Comparison of ENCODE assay signal across 1 cellular context in the genomic region with DNA sequence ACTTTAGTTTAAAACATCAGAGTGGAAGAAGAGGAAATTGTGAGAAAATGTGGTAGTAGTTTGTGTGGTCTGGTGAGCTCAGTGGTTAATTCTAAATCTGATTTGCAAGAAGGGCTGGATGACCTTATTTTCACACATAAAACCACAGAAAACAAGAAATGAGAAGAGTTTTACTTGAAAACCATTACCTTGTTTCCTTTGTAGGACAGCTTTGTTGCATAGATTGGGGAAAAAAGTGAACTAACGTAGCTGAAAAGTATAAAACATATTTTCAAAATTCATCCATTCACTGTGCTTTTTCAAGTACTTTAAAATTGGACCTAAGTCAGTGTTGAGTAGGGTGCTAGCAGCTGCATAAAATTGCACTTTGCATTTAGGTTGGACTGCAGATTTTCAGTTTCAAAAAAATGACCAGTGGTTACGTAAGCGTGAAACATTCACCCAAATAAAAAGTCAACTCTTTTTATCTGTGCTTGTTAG.
TF ChIP-seq lines count a peak whose summit lies in the region.

No MANE protein-coding gene starts in this region.

TF ChIP-seq in SK-N-SH treated with all-trans-retinoic acid at 6 μM for 48 hours, 23 proteins besides CTCF, POLR2A, EP300 and RAD21 (continued from another document):
- TF ChIP-seq ISL1 (CRISPR knock-in tag; IDR thresholded peaks at IDR 0.05): no peak
- TF ChIP-seq, protein P1, sequence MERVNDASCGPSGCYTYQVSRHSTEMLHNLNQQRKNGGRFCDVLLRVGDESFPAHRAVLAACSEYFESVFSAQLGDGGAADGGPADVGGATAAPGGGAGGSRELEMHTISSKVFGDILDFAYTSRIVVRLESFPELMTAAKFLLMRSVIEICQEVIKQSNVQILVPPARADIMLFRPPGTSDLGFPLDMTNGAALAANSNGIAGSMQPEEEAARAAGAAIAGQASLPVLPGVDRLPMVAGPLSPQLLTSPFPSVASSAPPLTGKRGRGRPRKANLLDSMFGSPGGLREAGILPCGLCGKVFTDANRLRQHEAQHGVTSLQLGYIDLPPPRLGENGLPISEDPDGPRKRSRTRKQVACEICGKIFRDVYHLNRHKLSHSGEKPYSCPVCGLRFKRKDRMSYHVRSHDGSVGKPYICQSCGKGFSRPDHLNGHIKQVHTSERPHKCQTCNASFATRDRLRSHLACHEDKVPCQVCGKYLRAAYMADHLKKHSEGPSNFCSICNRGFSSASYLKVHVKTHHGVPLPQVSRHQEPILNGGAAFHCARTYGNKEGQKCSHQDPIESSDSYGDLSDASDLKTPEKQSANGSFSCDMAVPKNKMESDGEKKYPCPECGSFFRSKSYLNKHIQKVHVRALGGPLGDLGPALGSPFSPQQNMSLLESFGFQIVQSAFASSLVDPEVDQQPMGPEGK (CRISPR knock-in tag; IDR thresholded peaks at IDR 0.05; ENCODE audit: borderline replicate concordance): no peak
- TF ChIP-seq ZC3H10 (CRISPR knock-in tag; IDR thresholded peaks at IDR 0.05): no peak
